Comparison of ENCODE assay signal across 9 cellular contexts in the genomic region with DNA sequence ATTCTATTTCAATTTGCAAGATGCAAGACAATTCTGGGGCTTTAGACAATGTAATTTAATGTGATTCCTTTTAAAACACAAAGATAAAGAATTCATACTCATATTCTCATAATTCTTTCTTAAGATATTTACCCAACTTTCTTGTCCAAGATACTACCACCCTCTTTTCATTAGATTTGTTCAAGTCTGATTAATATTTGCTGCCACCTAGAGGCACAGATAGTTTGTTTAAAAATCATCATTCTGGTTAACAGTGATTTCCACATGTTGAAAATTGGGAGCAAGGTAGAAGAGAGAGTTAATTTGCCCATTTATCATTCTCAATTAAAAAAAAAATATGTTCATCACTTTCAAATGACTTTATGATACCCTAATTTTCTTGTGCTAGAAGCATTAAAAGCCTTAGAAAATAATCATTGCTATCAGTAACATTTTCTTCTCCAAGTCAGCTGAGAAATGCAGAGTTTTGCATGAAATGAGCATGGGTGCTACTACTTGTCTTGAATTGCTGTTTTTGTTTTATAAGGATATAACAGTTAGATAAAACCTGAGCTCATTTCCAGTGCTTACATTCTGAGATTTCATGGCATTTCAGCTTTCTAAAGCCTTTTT. TPM values are rescaled to one million over a fixed set of nuclear protein-coding genes. Genes with fewer than 3 reads are reported as not detected.
DNase-seq lines count a peak whose midpoint lies in the region; ATAC-seq and TF ChIP-seq lines count a peak whose summit lies in the region.
"Had no signal": no experiment of that assay in that cellular context is flagged by ENCODE, and none has a peak within 500 bp of the region (broad histone marks: within the 10 kb centered on the region; RNA-seq: fewer than 3 reads in every experiment).

No MANE protein-coding gene starts in this region.

- H3K9me3 ChIP-seq in heart left ventricle = no peaks in the 10 kb centered on the region
- H3K9me3 ChIP-seq in upper lobe of right lung = no peaks in the 10 kb centered on the region
- no peaks in the 10 kb centered on the region for H3K9me3 ChIP-seq in sigmoid colon

- TF ChIP-seq POLR2A in heart left ventricle (IDR thresholded peaks at IDR 0.05) = no peak
- TF ChIP-seq POLR2A in sigmoid colon (IDR thresholded peaks at IDR 0.05) = no peak

- POLR2A ChIA-PET in RWPE1 (lab: Yijun Ruan, JAX; ENCODE audit: low non-redundant PET) = no interaction called here

- CTCF ChIA-PET in RWPE1 (lab: Yijun Ruan, JAX) = interaction anchor here (0.6 kb wide), 2 partner anchors 185 to 417 kb away, joined by 3 read pairs; no protein-coding TSS in a partner anchor

- DNase-seq in heart left ventricle = no peak
- no peak for DNase-seq in left cardiac atrium
- peak; percentile 24 for DNase-seq in RWPE1 (ENCODE audit: low spot score)
- DNase-seq in fibroblast of the conjunctiva (ENCODE audit: low read depth) = peak; percentile 13
- DNase-seq in upper lobe of right lung = no peak
- no peak for DNase-seq in NCI-H774 (lab: John Stamatoyannopoulos, UW)
- DNase-seq in NCI-H1048 (lab: John Stamatoyannopoulos, UW) = no peak
- no peak for DNase-seq in sigmoid colon
- DNase-seq: MV-4-11 had no signal

- H3K27ac ChIP-seq in heart left ventricle = no peak overlapping the region
- H3K27ac ChIP-seq in RWPE1 = no peak overlapping the region
- no peak overlapping the region for H3K27ac ChIP-seq in upper lobe of right lung
- no peak overlapping the region for H3K27ac ChIP-seq in sigmoid colon

- intact Hi-C loops in heart left ventricle (cut with DNase I) = no loop called here
- intact Hi-C loops in left cardiac atrium (cut with DNase I) = no loop called here
- intact Hi-C loops in upper lobe of right lung (cut with DNase I) = no loop called here
- intact Hi-C loops in sigmoid colon (cut with DNase I) = no loop called here

- H3K4me1 ChIP-seq in heart left ventricle (peaks cover 0 to 11% (median under 1%) of the 10 kb centered on the region in 12 donors), upper lobe of right lung (no peaks in the 10 kb centered on the region), sigmoid colon (no peaks in the 10 kb centered on the region)

- no peak overlapping the region for H3K4me3 ChIP-seq in heart left ventricle
- H3K4me3 ChIP-seq in upper lobe of right lung = no peak overlapping the region
- no peak overlapping the region for H3K4me3 ChIP-seq in sigmoid colon

- TF ChIP-seq EP300 in sigmoid colon (IDR thresholded peaks at IDR 0.05) = no peak

- H3K27me3 ChIP-seq in heart left ventricle (no peaks in the 10 kb centered on the region), upper lobe of right lung (no peaks in the 10 kb centered on the region), sigmoid colon (no peaks in the 10 kb centered on the region)

- no peak for ATAC-seq in heart left ventricle
- no peak for ATAC-seq in left cardiac atrium
- ATAC-seq in upper lobe of right lung = no peak

- peaks cover 0 to 97% (median 82%) of the 10 kb centered on the region in 9 donors for H3K36me3 ChIP-seq in heart left ventricle
- H3K36me3 ChIP-seq in upper lobe of right lung = peaks cover 76% of the 10 kb centered on the region
- peaks cover 0 to 73% (median 28%) of the 10 kb centered on the region in 4 donors for H3K36me3 ChIP-seq in sigmoid colon

- TF ChIP-seq CTCF in heart left ventricle (IDR thresholded peaks at IDR 0.05) (peak in 8 of 12 donors; percentile 23 to 50 (median 35)), RWPE1 (conservative IDR thresholded peaks at IDR 0.05; ENCODE audit: low read depth) (peak; percentile 63), upper lobe of right lung (IDR thresholded peaks at IDR 0.05) (peak; percentile 46), sigmoid colon (IDR thresholded peaks at IDR 0.05) (peak in 1 of 4 experiments; percentile 35)

RNA-seq across cellular contexts. Expression of gene TAMM41, which starts 11.6 kb away (rescaled TPM):
- total RNA-seq in heart left ventricle (10 to 100 TPM in 5 of 9 donors, 1 to 10 TPM in 4; 4.5 to 12.7 (median 10.4) TPM), left cardiac atrium (10 to 100 TPM in 1 of 2 donors, 1 to 10 TPM in 1; 9.4 to 10.4 TPM), upper lobe of right lung (13.0 TPM), sigmoid colon (10 to 100 TPM in 3 of 4 donors, 1 to 10 TPM in 1; 6.7 to 14.7 (median 10.4) TPM)
- polyA plus RNA-seq in heart left ventricle (10 to 100 TPM; 10.9 to 11.2 TPM), sigmoid colon (10 to 100 TPM in 1 of 3 donors, 1 to 10 TPM in 2; 4.2 to 14.1 (median 5.1) TPM)

Comparison
In these comparisons a context has a peak if more than half of its experiments do, and no peak if none do; other contexts are left out.
1. DNase-seq: peak in RWPE1 (single experiment) and fibroblast of the conjunctiva (single experiment); none in heart left ventricle (0 of 5), left cardiac atrium (single experiment), upper lobe of right lung (single experiment), NCI-H774 (single experiment), NCI-H1048 (single experiment) and sigmoid colon (single experiment).